Comparison of ENCODE assay signal across 19 cellular contexts in the genomic region with DNA sequence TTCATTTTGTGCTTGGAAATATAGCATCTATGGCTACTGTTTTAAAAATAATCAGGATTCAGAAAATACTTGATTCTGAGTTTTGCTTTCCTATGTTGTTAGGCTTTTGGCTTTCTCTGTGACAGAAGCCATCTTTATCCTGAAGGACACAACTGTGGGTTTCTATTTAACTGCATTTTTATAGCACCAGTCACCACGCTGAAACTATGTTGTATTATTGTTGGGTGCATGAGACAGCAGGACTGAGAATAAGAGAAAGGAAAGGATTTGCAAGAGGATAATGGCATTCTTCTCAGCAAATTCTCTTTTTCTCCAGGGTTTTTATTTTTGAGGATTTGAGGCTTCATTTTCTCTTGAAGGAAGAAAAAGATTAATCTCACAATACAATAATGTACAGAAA. TPM values are rescaled to one million over a fixed set of nuclear protein-coding genes. Genes with fewer than 3 reads are reported as not detected.
"Had no signal": no experiment of that assay in that cellular context is flagged by ENCODE, and none has a peak within 500 bp of the region (broad histone marks: within the 10 kb centered on the region; RNA-seq: fewer than 3 reads in every experiment).

No MANE protein-coding gene starts in this region.

- H3K4me1 ChIP-seq: foreskin keratinocyte had no signal

- H3K9me3 ChIP-seq: esophagus muscularis mucosa had no signal

- ATAC-seq: activated CD4-positive, CD25-positive, alpha-beta regulatory T cell treated with anti-CD3 and anti-CD28 coated beads, Interleukin-2, amount 50 U/mL, for 24 hours; activated CD8-positive, alpha-beta memory T cell treated with anti-CD3 and anti-CD28 coated beads, Interleukin-2, amount 10 ng/mL, durations not matched to agents 7 days and 5 days; activated T-cell treated with anti-CD3 and anti-CD28 coated beads, Interleukin-2, amount 50 U/mL, for 4 hours; foreskin keratinocyte had no signal

- H3K4me3 ChIP-seq: esophagus muscularis mucosa, stomach had no signal

- H3K36me3 ChIP-seq: esophagus muscularis mucosa, stomach had no signal

- DNase-seq: activated CD4-positive, alpha-beta T cell treated with anti-CD3 and anti-CD28 coated beads, Interleukin-2, amount 50 U/mL, for 48 hours; activated CD8-positive, alpha-beta memory T cell treated with anti-CD3 and anti-CD28 coated beads, Interleukin-2, amount 10 ng/mL, durations not matched to agents 7 days and 5 days; activated effector memory CD4-positive, alpha-beta T cell treated with anti-CD3 and anti-CD28 coated beads, Interleukin-2, amount 50 U/mL, for 16 hours; activated T-cell treated with anti-CD3 and anti-CD28 coated beads, Interleukin-2, amount 50 U/mL, for 4 hours; amygdala; foreskin keratinocyte; head of caudate nucleus; nephron progenitor cell; retina; stimulated activated CD4-positive, alpha-beta T cell treated with anti-CD3 and anti-CD28 coated beads, Interleukin-15, amount 100 ng/mL, for 24 hours; stimulated activated CD4-positive, alpha-beta T cell treated with anti-CD3 and anti-CD28 coated beads, Interleukin-4, amount 100 ng/mL, for 24 hours; stomach had no signal

- H3K27ac ChIP-seq: esophagus muscularis mucosa, foreskin keratinocyte, stomach had no signal

RNA-seq across cellular contexts. Expression of a gene that starts 10.1 kb away (rescaled TPM):
- total RNA-seq: esophagus muscularis mucosa; foreskin keratinocyte; lung microvascular endothelial cell; mucosa of gallbladder; osteocyte; skeletal muscle tissue; stomach; T-helper 2 cell treated with Interferon-gamma antibody and Interleukin-4, amounts not matched to agents 100 ng/mL and 5 ng/mL, for 36 hours had no signal
